Comparison of ENCODE assay signal across 9 cellular contexts in genomic region chr10:14736600-14737081, GRCh38. TPM values are rescaled to one million over a fixed set of nuclear protein-coding genes. Genes with fewer than 3 reads are reported as not detected.
DNase-seq lines count a peak whose midpoint lies in the region; TF ChIP-seq lines count a peak whose summit lies in the region.
"Had no signal": no experiment of that assay in that cellular context is flagged by ENCODE, and none has a peak within 500 bp of the region (broad histone marks: within the 10 kb centered on the region; RNA-seq: fewer than 3 reads in every experiment).

No MANE protein-coding gene starts in this region.

- H3K4me3 Mint-ChIP-seq in immature natural killer cell: no peak overlapping the region

- TF ChIP-seq EP300 in neural cell (conservative IDR thresholded peaks at IDR 0.05; ENCODE audit: poor library complexity, severe bottlenecking): no peak

- H3K27me3 ChIP-seq in BLaER1 (no peaks in the 10 kb centered on the region), neural cell (ENCODE audit: insufficient read depth, low read depth, low read length) (no peaks in the 10 kb centered on the region)

- H3K9me3 Mint-ChIP-seq in immature natural killer cell: peaks cover 0 to 2% (median 0%) of the 10 kb centered on the region in 6 donors

- no peaks in the 10 kb centered on the region for H3K27me3 Mint-ChIP-seq in immature natural killer cell (ENCODE audit: low read depth in 3 of 3)

- H3K4me3 ChIP-seq in BLaER1 (peak overlapping the region; percentile 2; the same call in 1 of the 2 replicates), epithelial cell of proximal tubule (ENCODE audit: low read depth, low read length) (no peak overlapping the region), neural cell (ENCODE audit: low read length) (no peak overlapping the region)

- no peaks in the 10 kb centered on the region for H3K36me3 Mint-ChIP-seq in immature natural killer cell

- POLR2A ChIA-PET in GM10248 (lab: Yijun Ruan, JAX): no interaction called here

- H3K9me3 ChIP-seq in BLaER1: peaks cover 16% of the 10 kb centered on the region; the same call in 1 of the 2 replicates
- no peaks in the 10 kb centered on the region for H3K9me3 ChIP-seq in neural cell (ENCODE audit: low read length)

- H3K27ac ChIP-seq in BLaER1 (peak overlapping the region; percentile 96), neural cell (ENCODE audit: low read length) (peak overlapping the region; percentile 32)

- H3K4me2 ChIP-seq in BLaER1 (peak overlapping the region; percentile 71), neural cell (ENCODE audit: low read length) (no peak overlapping the region)

- H3K27ac Mint-ChIP-seq in immature natural killer cell: no peak overlapping the region

- TF ChIP-seq CTCF in epithelial cell of proximal tubule (conservative IDR thresholded peaks at IDR 0.05; ENCODE audit: low read depth, low read length) (no peak), neural cell (IDR thresholded peaks at IDR 0.05; ENCODE audit: poor library complexity, severe bottlenecking) (no peak), GM10248 (IDR thresholded peaks at IDR 0.05; ENCODE audit: control extremely low read depth, extremely low read depth, low read depth, missing control alignments) (no peak)

- H3K36me3 ChIP-seq in BLaER1 (0 out of 2 replicates have a peak, but pooled peaks cover 5% of the 10 kb centered on the region), neural cell (ENCODE audit: insufficient read depth, low read length) (no peaks in the 10 kb centered on the region)

- H3K4me1 Mint-ChIP-seq in immature natural killer cell: peaks cover 0 to 5% of the 10 kb centered on the region in 2 donors

- TF ChIP-seq RAD21 in neural cell (conservative IDR thresholded peaks at IDR 0.05): no peak

- H4K20me1 ChIP-seq in BLaER1 (no peaks in the 10 kb centered on the region), neural cell (ENCODE audit: insufficient read depth) (no peaks in the 10 kb centered on the region)

- no peaks in the 10 kb centered on the region for H3F3A ChIP-seq in neural cell (ENCODE audit: insufficient read depth, low read length, poor library complexity, severe bottlenecking)

- peak overlapping the region; percentile 81 for H3K9ac ChIP-seq in BLaER1
- H3K9ac ChIP-seq in neural cell (ENCODE audit: low read length): peak overlapping the region; percentile 3

- no peaks in the 10 kb centered on the region for H3K9me2 ChIP-seq in neural cell (ENCODE audit: insufficient read depth, low read length)

- no peaks in the 10 kb centered on the region for H3K79me2 ChIP-seq in neural cell (replicated peaks; ENCODE audit: insufficient read depth, low read length)

- no peak overlapping the region for H2AFZ ChIP-seq in neural cell (ENCODE audit: low read depth, low read length)

- CTCF ChIA-PET in GM10248 (lab: Yijun Ruan, JAX): no interaction called here

- peaks cover 71% of the 10 kb centered on the region for H3K4me1 ChIP-seq in BLaER1

- DNase-seq in NCI-H1694 (lab: John Stamatoyannopoulos, UW): peak; percentile 75
- peak; percentile 37 for DNase-seq in epithelial cell of proximal tubule (ENCODE audit: low read depth)
- DNase-seq in GM10248 (ENCODE audit: extremely low spot score): no peak
- no peak for DNase-seq in NCI-H446 treated with DMSO at 0.1 percent for 48 hours (lab: John Stamatoyannopoulos, UW)
- DNase-seq in LoVo (ENCODE audit: low spot score): no peak
- no peak for DNase-seq in immature natural killer cell
- DNase-seq: DMS153 had no signal

TF ChIP-seq in neural cell, 6 proteins besides CTCF, POLR2A, EP300 and RAD21:
- TF ChIP-seq REST (IDR thresholded peaks at IDR 0.05; ENCODE audit: borderline replicate concordance): no peak
- no peak for TF ChIP-seq EZH2 (IDR thresholded peaks at IDR 0.05; ENCODE audit: borderline replicate concordance, insufficient read depth, low read length, poor library complexity, severe bottlenecking)
- TF ChIP-seq TAF1 (IDR thresholded peaks at IDR 0.05; ENCODE audit: low read depth): no peak
- no peak for TF ChIP-seq SMC3 (conservative IDR thresholded peaks at IDR 0.05; ENCODE audit: poor library complexity)
- no peak for TF ChIP-seq POLR2AphosphoS5 (IDR thresholded peaks at IDR 0.05)
- no peak for TF ChIP-seq MXI1 (conservative IDR thresholded peaks at IDR 0.05; ENCODE audit: poor library complexity, severe bottlenecking)

RNA-seq across cellular contexts. Expression of gene FAM107B, which starts 38.1 kb away (rescaled TPM):
- 25.7 and 46.0 TPM in 2 replicates for total RNA-seq in epithelial cell of proximal tubule
- 87.6 and 106 TPM in 2 replicates for polyA plus RNA-seq in neural cell
- polyA minus RNA-seq in neural cell: 123 and 137 TPM in 2 replicates
- 100 to 1,000 TPM; 240 to 338 (median 268) TPM for polyA plus RNA-seq in immature natural killer cell

Comparison
In these comparisons a context has a peak if more than half of its experiments do, and no peak if none do; other contexts are left out.
1. DNase-seq: peak in NCI-H1694 (single experiment) and epithelial cell of proximal tubule (single experiment); none in GM10248 (single experiment), NCI-H446 treated with DMSO at 0.1 percent for 48 hours (single experiment), LoVo (single experiment) and immature natural killer cell (0 of 3).